8 cellular contexts compared by ENCODE assay signal in genomic region chr6:30326446-30327231, GRCh38. TPM values are rescaled to one million over a fixed set of nuclear protein-coding genes. Genes with fewer than 3 reads are reported as not detected.
DNase-seq lines count a peak whose midpoint lies in the region; TF ChIP-seq lines count a peak whose summit lies in the region.

TSS of gene TRIM39 (plus strand) at chr6:30326927. CDS start at chr6:30329318, 2,391 bp downstream.

- H3K27me3 Mint-ChIP-seq in neural crest cell (ENCODE audit: low read depth): no peaks in the 10 kb centered on the region

- peaks cover 45% of the 10 kb centered on the region for H3K79me2 ChIP-seq in MM.1S (ENCODE audit: low read length)

- H3K27ac ChIP-seq in MM.1S (ENCODE audit: low read length): peak within 1 kb of the TSS; percentile 92
- peak within 1 kb of the TSS; percentile 78 for H3K27ac ChIP-seq in SJCRH30
- peak within 1 kb of the TSS; percentile 94 to 99 (median 96) for H3K27ac ChIP-seq in stomach

- H3K4me3 ChIP-seq in HAP-1 (peak within 1 kb of the TSS; percentile 94), MM.1S (ENCODE audit: low read length) (peak within 1 kb of the TSS; percentile 84), SJCRH30 (peak within 1 kb of the TSS; percentile 95), fibroblast of villous mesenchyme (ENCODE audit: low read depth, low read length) (peak within 1 kb of the TSS; percentile 87), stomach (peak within 1 kb of the TSS; percentile 56 to 88 (median 72))

- in situ Hi-C loops in G401 (cut with HindIII; ENCODE audit: low sequenced_read_pairs) (no loop called here), HAP-1 (cut with MboI; ENCODE audit: low sequenced_read_pairs) (no loop called here)

- DNase-seq in G401 (ENCODE audit: low spot score) (peak; percentile 84), HAP-1 (ENCODE audit: low spot score in 2 of 2) (peak; percentile 63 to 89), MM.1S (peak; percentile 82), SJCRH30 (peak; percentile 72 to 78), activated gamma-delta T cell treated with Interleukin-2 at 50 U/mL for 16 hours (peak; percentile 83), fibroblast of villous mesenchyme (ENCODE audit: low read depth) (peak; percentile 88), neural crest cell (ENCODE audit: low read depth, low spot score) (peak; percentile 73), stomach (peak; percentile 88)

- TF ChIP-seq CTCF in MM.1S (IDR thresholded peaks at IDR 0.05; ENCODE audit: low read length) (no peak), fibroblast of villous mesenchyme (IDR thresholded peaks at IDR 0.05; ENCODE audit: insufficient read depth, low read depth, low read length) (no peak), neural crest cell (conservative IDR thresholded peaks at IDR 0.05) (no peak), stomach (IDR thresholded peaks at IDR 0.05) (no peak)

- no peaks in the 10 kb centered on the region for H3K27me3 ChIP-seq in HAP-1 (ENCODE audit: low read depth)
- no peaks in the 10 kb centered on the region for H3K27me3 ChIP-seq in MM.1S (replicated peaks; ENCODE audit: insufficient read depth, low read length)
- H3K27me3 ChIP-seq in SJCRH30: no peaks in the 10 kb centered on the region
- no peaks in the 10 kb centered on the region for H3K27me3 ChIP-seq in stomach

- no peaks in the 10 kb centered on the region for H3K9me3 Mint-ChIP-seq in neural crest cell

- H3K36me3 Mint-ChIP-seq in neural crest cell (ENCODE audit: low read depth): peaks cover 3% of the 10 kb centered on the region

- peak in 2 of 4 donors; percentile 38 to 53 for TF ChIP-seq POLR2A in stomach (IDR thresholded peaks at IDR 0.05)

- H3K4me1 ChIP-seq in HAP-1 (peaks cover 22% of the 10 kb centered on the region), MM.1S (ENCODE audit: low read length) (peaks cover 15% of the 10 kb centered on the region), SJCRH30 (no peaks in the 10 kb centered on the region; the same call in 1 of the 2 replicates), stomach (peaks cover 29 to 56% (median 43%) of the 10 kb centered on the region in 4 donors)

- peak within 1 kb of the TSS; percentile 97 for H3K4me3 Mint-ChIP-seq in neural crest cell

- no peaks in the 10 kb centered on the region for H3K9me3 ChIP-seq in HAP-1
- H3K9me3 ChIP-seq in MM.1S (replicated peaks; ENCODE audit: insufficient read depth, low read length): no peaks in the 10 kb centered on the region
- no peaks in the 10 kb centered on the region for H3K9me3 ChIP-seq in SJCRH30 (replicated peaks)
- H3K9me3 ChIP-seq in stomach: no peaks in the 10 kb centered on the region

- no peak for TF ChIP-seq EP300 in stomach (IDR thresholded peaks at IDR 0.05)

- H4K20me1 ChIP-seq in MM.1S (ENCODE audit: insufficient read depth, low read length): no peaks in the 10 kb centered on the region

- H3K36me3 ChIP-seq in HAP-1 (replicated peaks) (peaks cover 14% of the 10 kb centered on the region), MM.1S (replicated peaks; ENCODE audit: insufficient read depth, low read length) (no peaks in the 10 kb centered on the region), SJCRH30 (0 out of 2 replicates have a peak, but pooled peaks cover 2% of the 10 kb centered on the region), stomach (peaks cover 3 to 27% (median 26%) of the 10 kb centered on the region in 4 donors)

- H3K4me2 ChIP-seq in MM.1S (ENCODE audit: low read depth, low read length): peak within 1 kb of the TSS; percentile 91

- WGBS in stomach, 5 donors: 0 to 1% (median 0%) methylated on average over 29 to 94 of the region's 94 CpGs

- peak within 1 kb of the TSS; percentile 99 for H3K27ac Mint-ChIP-seq in neural crest cell (ENCODE audit: unreplicated experiment)

- intact Hi-C loops in stomach (cut with DNase I; ENCODE audit: low total_unique reads): no loop called here

- peaks cover 11% of the 10 kb centered on the region; the same call in 1 of the 2 replicates for H3F3A ChIP-seq in MM.1S (ENCODE audit: insufficient read depth, low read length)

- H3K9ac ChIP-seq in MM.1S (ENCODE audit: low read length): peak within 1 kb of the TSS; percentile 96

- peak within 1 kb of the TSS; percentile 92 for H2AFZ ChIP-seq in MM.1S (ENCODE audit: low read length)

- H3K4me1 Mint-ChIP-seq in neural crest cell: peaks cover 44% of the 10 kb centered on the region

- H3K9me2 ChIP-seq in MM.1S (replicated peaks; ENCODE audit: insufficient read depth, low read length): no peaks in the 10 kb centered on the region

RNA-seq across cellular contexts. Expression of gene TRIM39, which starts in this region (rescaled TPM):
- total RNA-seq in G401 (2014; rRNA removed; shearing (Covaris generic)): 24.6 and 25.7 TPM in 2 replicates
- 5.9 and 8.7 TPM in 2 replicates for total RNA-seq in SJCRH30 (2014; rRNA removed; shearing (Covaris generic))
- total RNA-seq in fibroblast of villous mesenchyme: 10.8 and 11.3 TPM in 2 replicates
- 13.9 and 14.5 TPM in 2 replicates for total RNA-seq in neural crest cell
- total RNA-seq in stomach: 10 to 100 TPM in 3 of 5 donors, 1 to 10 TPM in 2; 8.6 to 28.1 (median 17.5) TPM
- polyA plus RNA-seq in stomach: 10 to 100 TPM in 1 of 3 donors, 1 to 10 TPM in 2; 6.5 to 11.2 (median 8.4) TPM

Comparison
In these comparisons a context has a peak if more than half of its experiments do, and no peak if none do; other contexts are left out.
1. Peak in every context shown above with its lines: DNase-seq, H3K4me3 ChIP-seq and H3K27ac ChIP-seq.